In genomic region chr13:111425326-111425725, GRCh38 we compare ENCODE assay signal across 32 cellular contexts.
"Had no signal": no experiment of that assay in that cellular context is flagged by ENCODE, and none has a peak within 500 bp of the region (broad histone marks: within the 10 kb centered on the region; RNA-seq: fewer than 3 reads in every experiment).

No MANE protein-coding gene starts in this region.

- ATAC-seq: activated naive CD4-positive, alpha-beta T cell treated with anti-CD3 and anti-CD28 coated beads, Interleukin-2, amount 50 U/mL, for 72 hours; activated naive CD8-positive, alpha-beta T cell treated with anti-CD3 and anti-CD28 coated beads, Interleukin-2, amount 50 U/mL, for 24 hours; activated T-cell treated with anti-CD3 and anti-CD28 coated beads, Interleukin-2, amount 50 U/mL, for 4 hours; activated T-cell treated with anti-CD3 and anti-CD28 coated beads, Interleukin-2, amount 50 U/mL, for 72 hours; activated T-helper 17 cell treated with anti-CD3 and anti-CD28 coated beads, Interleukin-2, amount 50 U/mL, for 72 hours; body of pancreas had no signal

- H3K27ac ChIP-seq: adrenal gland, ascending aorta, body of pancreas, brain microvascular endothelial cell, breast epithelium, cardiac muscle cell had no signal

- H3K36me3 ChIP-seq: adrenal gland, ascending aorta, brain microvascular endothelial cell, breast epithelium, cardiac muscle cell had no signal

- H3K4me1 ChIP-seq: adrenal gland, ascending aorta had no signal

- H3K9me3 ChIP-seq: adrenal gland, ascending aorta, body of pancreas, breast epithelium had no signal

- H3K27me3 ChIP-seq: adrenal gland, ascending aorta, body of pancreas, brain microvascular endothelial cell had no signal

- H3K4me3 ChIP-seq: adrenal gland, ascending aorta, body of pancreas, breast epithelium, cardiac muscle cell had no signal

- DNase-seq: activated effector memory CD4-positive, alpha-beta T cell treated with anti-CD3 and anti-CD28 coated beads, Interleukin-2, amount 50 U/mL, for 16 hours; activated effector memory CD4-positive, alpha-beta T cell treated with Interleukin-2 at 50 U/mL for 16 hours; activated gamma-delta T cell; activated gamma-delta T cell treated with Interleukin-2 at 50 U/mL for 16 hours; activated naive CD4-positive, alpha-beta T cell; activated naive CD4-positive, alpha-beta T cell treated with anti-CD3 and anti-CD28 coated beads for 36 hours; activated naive CD4-positive, alpha-beta T cell treated with anti-CD3 and anti-CD28 coated beads, Interleukin-2, amount 10 ng/mL, durations not matched to agents 7 days and 5 days; activated naive CD4-positive, alpha-beta T cell treated with anti-CD3 and anti-CD28 coated beads, Interleukin-2, amount 50 U/mL, for 16 hours; activated naive CD4-positive, alpha-beta T cell treated with Interleukin-2 at 50 U/mL for 16 hours; activated naive CD8-positive, alpha-beta T cell treated with anti-CD3 and anti-CD28 coated beads for 36 hours; activated naive CD8-positive, alpha-beta T cell treated with anti-CD3 and anti-CD28 coated beads, Interleukin-2, amount 10 ng/mL, durations not matched to agents 7 days and 5 days; activated naive CD8-positive, alpha-beta T cell treated with anti-CD3 and anti-CD28 coated beads, Interleukin-2, amount 50 U/mL, for 24 hours; activated T-cell treated with anti-CD3 and anti-CD28 coated beads, Interleukin-2, amount 50 U/mL, for 1 hour; activated T-cell treated with anti-CD3 and anti-CD28 coated beads, Interleukin-2, amount 50 U/mL, for 24 hours; activated T-cell treated with anti-CD3 and anti-CD28 coated beads, Interleukin-2, amount 50 U/mL, for 4 hours; activated T-cell treated with anti-CD3 and anti-CD28 coated beads, Interleukin-2, amount 50 U/mL, for 48 hours; activated T-cell treated with anti-CD3 and anti-CD28 coated beads, Interleukin-2, amount 50 U/mL, for 72 hours; adrenal gland; amniotic stem cell; amygdala; anterior cingulate cortex; aorta; body of pancreas; brain microvascular endothelial cell; caudate nucleus; central memory CD4-positive, alpha-beta T cell; cerebellar nuclear complex had no signal
